Comparison of ENCODE assay signal across 9 cellular contexts in genomic region chr18:55096261-55097026, GRCh38.
DNase-seq lines count a peak whose midpoint lies in the region; ATAC-seq and TF ChIP-seq lines count a peak whose summit lies in the region.
"Had no signal": no experiment of that assay in that cellular context is flagged by ENCODE, and none has a peak within 500 bp of the region (broad histone marks: within the 10 kb centered on the region; RNA-seq: fewer than 3 reads in every experiment).

No MANE protein-coding gene starts in this region.

- H3K27me3 Mint-ChIP-seq in CD14-positive monocyte (ENCODE audit: low read depth in 3 of 3) = peaks cover 0 to 2% (median 1%) of the 10 kb centered on the region in 3 donors
- H3K27me3 Mint-ChIP-seq: CD4-positive, CD25-positive, alpha-beta regulatory T cell had no signal

- H3K4me3 Mint-ChIP-seq in CD14-positive monocyte = no peak overlapping the region
- H3K4me3 Mint-ChIP-seq: CD4-positive, CD25-positive, alpha-beta regulatory T cell had no signal

- CTCF ChIA-PET in RWPE1 (lab: Yijun Ruan, JAX) = interaction anchor here (0.5 to 0.7 kb wide), 3 partner anchors 30 to 565 kb away, joined by 3 to 4 read pairs (median 3); no protein-coding TSS in a partner anchor

- TF ChIP-seq CTCF in RWPE1 (conservative IDR thresholded peaks at IDR 0.05; ENCODE audit: low read depth) (peak; percentile 17; the same call in 1 of the 2 replicates), foreskin fibroblast (IDR thresholded peaks at IDR 0.05; ENCODE audit: low read depth, low read length) (peak; percentile 64), CD14-positive monocyte (IDR thresholded peaks at IDR 0.05) (no peak), lower leg skin (IDR thresholded peaks at IDR 0.05) (no peak)

- no peak overlapping the region for H3K27ac Mint-ChIP-seq in CD14-positive monocyte
- H3K27ac Mint-ChIP-seq: CD4-positive, CD25-positive, alpha-beta regulatory T cell had no signal

- H3K9me3 Mint-ChIP-seq in CD14-positive monocyte = peaks cover 0 to 2% (median 0%) of the 10 kb centered on the region in 7 donors

- no peak for TF ChIP-seq POLR2A in lower leg skin (IDR thresholded peaks at IDR 0.05)

- H3K36me3 Mint-ChIP-seq in CD14-positive monocyte = no peaks in the 10 kb centered on the region
- H3K36me3 Mint-ChIP-seq: CD4-positive, CD25-positive, alpha-beta regulatory T cell had no signal

- DNase-seq in NCI-H1417 (lab: John Stamatoyannopoulos, UW) = peak in 2 of 3 experiments; percentile 39 to 76
- DNase-seq in NCI-H1417 treated with DMSO at 0.1 percent for 48 hours (lab: John Stamatoyannopoulos, UW) = no peak
- DNase-seq in RWPE1 (ENCODE audit: low spot score) = peak; percentile 13
- DNase-seq in foreskin fibroblast = peak; percentile 78 to 90
- peak; percentile 40 for DNase-seq in pulmonary artery endothelial cell (ENCODE audit: low read depth, low spot score)
- DNase-seq in CD14-positive monocyte (ENCODE audit: low spot score) = no peak
- DNase-seq in lower leg skin (ENCODE audit: low spot score in 2 of 2) = no peak
- DNase-seq: CD4-positive, CD25-positive, alpha-beta regulatory T cell had no signal

- no peak overlapping the region for H3K27ac ChIP-seq in RWPE1

- POLR2A ChIA-PET in RWPE1 (lab: Yijun Ruan, JAX; ENCODE audit: low non-redundant PET) = no interaction called here

- peak overlapping the region; percentile 19 to 23 for H3K4me3 ChIP-seq in foreskin fibroblast (ENCODE audit: low read depth in 1 of 2, low read length in 2 of 2)
- no peak overlapping the region for H3K4me3 ChIP-seq in lower leg skin (ENCODE audit: low read depth, poor library complexity, severe bottlenecking)

- no peaks in the 10 kb centered on the region for H3K4me1 Mint-ChIP-seq in CD14-positive monocyte
- H3K4me1 Mint-ChIP-seq: CD4-positive, CD25-positive, alpha-beta regulatory T cell had no signal

- intact Hi-C loops in CD14-positive monocyte (cut with micrococcal nuclease) = no loop called here
- intact Hi-C loops in lower leg skin (cut with DNase I; ENCODE audit: low total_unique reads) = no loop called here

- ATAC-seq in HG03280 (IDR thresholded peaks at IDR 0.05; ENCODE audit: unreplicated experiment) = peak; percentile 55

- WGBS in lower leg skin, 2 donors = 57 to 63% methylated on average over 11 of the region's 11 CpGs

Comparison
In these comparisons a context has a peak if more than half of its experiments do, and no peak if none do; other contexts are left out.
1. DNase-seq: peak in NCI-H1417 (2 of 3), RWPE1 (single experiment), foreskin fibroblast (2 of 2) and pulmonary artery endothelial cell (single experiment); none in NCI-H1417 treated with DMSO at 0.1 percent for 48 hours (single experiment), CD14-positive monocyte (single experiment) and lower leg skin (0 of 2).
2. CTCF ChIP-seq: peak in RWPE1 (single experiment) and foreskin fibroblast (single experiment); none in CD14-positive monocyte (single experiment) and lower leg skin (0 of 3).